Comparison of ENCODE assay signal across 19 cellular contexts in the genomic region with DNA sequence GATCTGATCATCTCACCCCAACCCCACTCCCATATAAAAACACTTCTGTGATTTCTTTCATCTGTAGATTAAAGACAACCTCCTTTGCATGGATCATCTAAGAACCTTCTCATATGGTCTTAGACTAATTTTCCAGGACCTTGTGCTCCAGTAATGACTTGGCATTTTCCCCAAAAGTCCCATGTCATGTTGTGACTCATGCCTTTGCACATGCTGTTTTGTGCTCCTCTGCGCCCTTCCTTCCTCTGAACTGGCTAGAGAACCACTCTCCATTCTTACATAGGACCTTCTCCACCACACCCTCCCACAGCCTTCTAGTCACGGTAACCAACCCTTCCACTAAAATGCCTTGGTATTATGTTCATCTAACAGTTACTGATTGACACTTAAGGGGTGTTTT.
A peak's percentile ranks its signal among the peaks of the same experiment; 100 is the strongest.
DNase-seq lines count a peak whose midpoint lies in the region; ATAC-seq, FAIRE-seq and TF ChIP-seq lines count a peak whose summit lies in the region.
"Had no signal": no experiment of that assay in that cellular context is flagged by ENCODE, and none has a peak within 500 bp of the region (broad histone marks: within the 10 kb centered on the region; RNA-seq: fewer than 3 reads in every experiment).

No MANE protein-coding gene starts in this region.

- H3K27ac Mint-ChIP-seq in endothelial cell (ENCODE audit: unreplicated experiment) (no peak overlapping the region), neural crest cell (ENCODE audit: unreplicated experiment) (peak overlapping the region; percentile 51)
- H3K27ac Mint-ChIP-seq: activated naive CD8-positive, alpha-beta T cell treated with anti-CD3 and anti-CD28 coated beads, Interleukin-2, amount 10 ng/mL, durations not matched to agents 7 days and 5 days had no signal

- no peak for TF ChIP-seq CTCF in endothelial cell (IDR thresholded peaks at IDR 0.05; ENCODE audit: unreplicated experiment)
- no peak for TF ChIP-seq CTCF in neural crest cell (conservative IDR thresholded peaks at IDR 0.05)

- H3K4me3 Mint-ChIP-seq in endothelial cell (ENCODE audit: unreplicated experiment) (peak overlapping the region; percentile 8), neural crest cell (no peak overlapping the region)
- H3K4me3 Mint-ChIP-seq: activated naive CD8-positive, alpha-beta T cell treated with anti-CD3 and anti-CD28 coated beads, Interleukin-2, amount 10 ng/mL, durations not matched to agents 7 days and 5 days; IgD-negative memory B cell; T-cell had no signal

- H3K9me3 Mint-ChIP-seq in endothelial cell (ENCODE audit: unreplicated experiment) (no peaks in the 10 kb centered on the region), neural crest cell (peaks cover 4% of the 10 kb centered on the region)
- H3K9me3 Mint-ChIP-seq: activated naive CD8-positive, alpha-beta T cell treated with anti-CD3 and anti-CD28 coated beads, Interleukin-2, amount 10 ng/mL, durations not matched to agents 7 days and 5 days had no signal

- peaks cover 2% of the 10 kb centered on the region for H3K4me1 Mint-ChIP-seq in endothelial cell (ENCODE audit: unreplicated experiment)
- H3K4me1 Mint-ChIP-seq in neural crest cell: peaks cover 23% of the 10 kb centered on the region
- H3K4me1 Mint-ChIP-seq: activated naive CD8-positive, alpha-beta T cell treated with anti-CD3 and anti-CD28 coated beads, Interleukin-2, amount 10 ng/mL, durations not matched to agents 7 days and 5 days; IgD-negative memory B cell had no signal

- DNase-seq in ELR (ENCODE audit: low read depth) (peak; percentile 73), LHCN-M2 (ENCODE audit: low read depth) (peak; percentile 69), endothelial cell (ENCODE audit: low spot score) (no peak), neural crest cell (ENCODE audit: low read depth, low spot score) (no peak), DMS114 treated with DMSO at 0.1 percent for 48 hours (lab: John Stamatoyannopoulos, UW; ENCODE audit: unreplicated experiment) (no peak), SIG-M5 (lab: John Stamatoyannopoulos, UW) (no peak), GM12891 (ENCODE audit: insufficient read length, low spot score) (no peak)
- DNase-seq: activated CD4-positive, CD25-positive, alpha-beta regulatory T cell; activated CD8-positive, alpha-beta memory T cell treated with anti-CD3 and anti-CD28 coated beads, Interleukin-2, amount 50 U/mL, for 4 hours; activated naive CD8-positive, alpha-beta T cell treated with anti-CD3 and anti-CD28 coated beads, Interleukin-2, amount 10 ng/mL, durations not matched to agents 7 days and 5 days; colonic mucosa; NCI-H187; NCI-H524 treated with DMSO at 0.1 percent for 48 hours; RPMI8226; spleen; T-cell had no signal

- TF ChIP-seq POLR2A in GM12891 (IDR thresholded peaks at IDR 0.05; ENCODE audit: low read depth, low read length): no peak

- peaks cover 23% of the 10 kb centered on the region for H3K36me3 Mint-ChIP-seq in endothelial cell (ENCODE audit: low read depth, unreplicated experiment)
- H3K36me3 Mint-ChIP-seq in neural crest cell (ENCODE audit: low read depth): peaks cover 8% of the 10 kb centered on the region
- H3K36me3 Mint-ChIP-seq: activated naive CD8-positive, alpha-beta T cell treated with anti-CD3 and anti-CD28 coated beads, Interleukin-2, amount 10 ng/mL, durations not matched to agents 7 days and 5 days; IgD-negative memory B cell; T-cell had no signal

- ATAC-seq in HG03045 (IDR thresholded peaks at IDR 0.05; ENCODE audit: unreplicated experiment): no peak
- ATAC-seq: foreskin keratinocyte, T-cell had no signal

- no peaks in the 10 kb centered on the region for H3K27me3 Mint-ChIP-seq in endothelial cell (ENCODE audit: unreplicated experiment)
- H3K27me3 Mint-ChIP-seq in neural crest cell (ENCODE audit: low read depth): no peaks in the 10 kb centered on the region
- H3K27me3 Mint-ChIP-seq: activated naive CD8-positive, alpha-beta T cell treated with anti-CD3 and anti-CD28 coated beads, Interleukin-2, amount 10 ng/mL, durations not matched to agents 7 days and 5 days; T-cell had no signal

- no peak for FAIRE-seq in GM12891 (lab: Jason Lieb, UNC)

TF ChIP-seq in GM12891, 5 proteins besides CTCF, POLR2A, EP300 and RAD21:
- TF ChIP-seq TAF1 (IDR thresholded peaks at IDR 0.05; ENCODE audit: low read depth, low read length) (no peak), PAX5 (IDR thresholded peaks at IDR 0.05; ENCODE audit: insufficient read depth, low read length, severe bottlenecking) (no peak), POU2F2 (IDR thresholded peaks at IDR 0.05; ENCODE audit: low read depth, low read length) (no peak), POLR2AphosphoS5 (IDR thresholded peaks at IDR 0.05; ENCODE audit: low read depth, low read length) (no peak), SPI1 (IDR thresholded peaks at IDR 0.05; ENCODE audit: low read depth, low read length) (no peak)

Comparison
In these comparisons a context has a peak if more than half of its experiments do, and no peak if none do; other contexts are left out.
1. DNase-seq: peak in ELR (single experiment) and LHCN-M2 (single experiment); none in endothelial cell (single experiment), neural crest cell (single experiment), DMS114 treated with DMSO at 0.1 percent for 48 hours (single experiment), SIG-M5 (single experiment) and GM12891 (single experiment).